ENCODE assay signal across 3 cellular contexts in the genomic region with DNA sequence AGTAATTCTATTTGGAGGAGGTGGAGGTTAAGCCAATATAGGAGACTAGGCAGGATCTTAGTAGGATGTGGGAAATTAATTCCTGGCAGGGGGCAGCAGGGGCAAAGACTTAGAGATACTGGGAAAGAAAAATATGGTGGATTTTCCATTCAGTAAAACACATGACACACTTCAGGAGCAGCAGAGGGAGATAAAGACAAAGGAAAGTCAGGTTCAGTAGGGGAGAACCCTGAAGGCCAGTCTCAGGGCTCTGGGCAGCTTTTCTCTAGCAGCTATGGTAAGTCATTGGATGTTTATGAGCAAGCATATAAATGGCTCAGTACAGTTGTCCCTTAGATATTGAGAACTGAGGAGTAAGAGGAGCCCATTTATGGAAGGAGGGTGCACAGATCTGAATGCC.
TF ChIP-seq lines count a peak whose summit lies in the region.

No MANE protein-coding gene starts in this region.

TF ChIP-seq in SK-N-SH, 30 proteins besides CTCF, POLR2A, EP300 and RAD21 (continued from another document):
- TF ChIP-seq, protein P1, sequence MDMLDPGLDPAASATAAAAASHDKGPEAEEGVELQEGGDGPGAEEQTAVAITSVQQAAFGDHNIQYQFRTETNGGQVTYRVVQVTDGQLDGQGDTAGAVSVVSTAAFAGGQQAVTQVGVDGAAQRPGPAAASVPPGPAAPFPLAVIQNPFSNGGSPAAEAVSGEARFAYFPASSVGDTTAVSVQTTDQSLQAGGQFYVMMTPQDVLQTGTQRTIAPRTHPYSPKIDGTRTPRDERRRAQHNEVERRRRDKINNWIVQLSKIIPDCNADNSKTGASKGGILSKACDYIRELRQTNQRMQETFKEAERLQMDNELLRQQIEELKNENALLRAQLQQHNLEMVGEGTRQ (IDR thresholded peaks at IDR 0.05; ENCODE audit: borderline replicate concordance, low read depth, low read length) = no peak
- TF ChIP-seq, protein P2, sequence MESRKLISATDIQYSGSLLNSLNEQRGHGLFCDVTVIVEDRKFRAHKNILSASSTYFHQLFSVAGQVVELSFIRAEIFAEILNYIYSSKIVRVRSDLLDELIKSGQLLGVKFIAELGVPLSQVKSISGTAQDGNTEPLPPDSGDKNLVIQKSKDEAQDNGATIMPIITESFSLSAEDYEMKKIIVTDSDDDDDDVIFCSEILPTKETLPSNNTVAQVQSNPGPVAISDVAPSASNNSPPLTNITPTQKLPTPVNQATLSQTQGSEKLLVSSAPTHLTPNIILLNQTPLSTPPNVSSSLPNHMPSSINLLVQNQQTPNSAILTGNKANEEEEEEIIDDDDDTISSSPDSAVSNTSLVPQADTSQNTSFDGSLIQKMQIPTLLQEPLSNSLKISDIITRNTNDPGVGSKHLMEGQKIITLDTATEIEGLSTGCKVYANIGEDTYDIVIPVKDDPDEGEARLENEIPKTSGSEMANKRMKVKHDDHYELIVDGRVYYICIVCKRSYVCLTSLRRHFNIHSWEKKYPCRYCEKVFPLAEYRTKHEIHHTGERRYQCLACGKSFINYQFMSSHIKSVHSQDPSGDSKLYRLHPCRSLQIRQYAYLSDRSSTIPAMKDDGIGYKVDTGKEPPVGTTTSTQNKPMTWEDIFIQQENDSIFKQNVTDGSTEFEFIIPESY (IDR thresholded peaks at IDR 0.05; ENCODE audit: borderline replicate concordance, low read depth) = no peak
- TF ChIP-seq EZH2phosphoT487 (IDR thresholded peaks at IDR 0.05; ENCODE audit: borderline replicate concordance, low read depth) = no peak
- no peak for TF ChIP-seq GABPA (IDR thresholded peaks at IDR 0.05; ENCODE audit: low read depth)
- no peak for TF ChIP-seq FOXM1 (IDR thresholded peaks at IDR 0.05; ENCODE audit: low read depth)
- no peak for TF ChIP-seq RXRA (IDR thresholded peaks at IDR 0.05; ENCODE audit: borderline replicate concordance, low read depth)
- TF ChIP-seq RFX5 (IDR thresholded peaks at IDR 0.05; ENCODE audit: low read length) = no peak

TF ChIP-seq in SK-N-SH treated with all-trans-retinoic acid at 6 μM for 48 hours, 23 proteins besides CTCF, POLR2A, EP300 and RAD21 (continued from another document):
- TF ChIP-seq TOX (CRISPR knock-in tag; IDR thresholded peaks at IDR 0.05; ENCODE audit: borderline replicate concordance) = no peak
- TF ChIP-seq ARNTL (CRISPR knock-in tag; IDR thresholded peaks at IDR 0.05; ENCODE audit: borderline replicate concordance, low read depth) = no peak
- TF ChIP-seq ZNF70 (CRISPR knock-in tag; IDR thresholded peaks at IDR 0.05) = no peak
- TF ChIP-seq BACH2 (CRISPR knock-in tag; IDR thresholded peaks at IDR 0.05; ENCODE audit: borderline replicate concordance) = no peak
- no peak for TF ChIP-seq SNAI2 (CRISPR knock-in tag; IDR thresholded peaks at IDR 0.05)
- no peak for TF ChIP-seq ISL1 (CRISPR knock-in tag; IDR thresholded peaks at IDR 0.05)
- no peak for TF ChIP-seq ZNF8 (CRISPR knock-in tag; IDR thresholded peaks at IDR 0.05)
- TF ChIP-seq ZFP30 (CRISPR knock-in tag; IDR thresholded peaks at IDR 0.05) = no peak
- no peak for TF ChIP-seq CSDC2 (CRISPR knock-in tag; IDR thresholded peaks at IDR 0.05)
TF ChIP-seq in SK-N-SH treated with all-trans-retinoic acid at 6 μM for 48 hours: peak in this region for 0.

TF ChIP-seq in WTC11, 78 proteins besides CTCF, POLR2A, EP300 and RAD21 (continued from another document):
- TF ChIP-seq, protein P3, sequence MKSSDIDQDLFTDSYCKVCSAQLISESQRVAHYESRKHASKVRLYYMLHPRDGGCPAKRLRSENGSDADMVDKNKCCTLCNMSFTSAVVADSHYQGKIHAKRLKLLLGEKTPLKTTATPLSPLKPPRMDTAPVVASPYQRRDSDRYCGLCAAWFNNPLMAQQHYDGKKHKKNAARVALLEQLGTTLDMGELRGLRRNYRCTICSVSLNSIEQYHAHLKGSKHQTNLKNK (CRISPR knock-in tag; IDR thresholded peaks at IDR 0.05) = no peak
